ENCODE assay signal across 19 cellular contexts in the genomic region with DNA sequence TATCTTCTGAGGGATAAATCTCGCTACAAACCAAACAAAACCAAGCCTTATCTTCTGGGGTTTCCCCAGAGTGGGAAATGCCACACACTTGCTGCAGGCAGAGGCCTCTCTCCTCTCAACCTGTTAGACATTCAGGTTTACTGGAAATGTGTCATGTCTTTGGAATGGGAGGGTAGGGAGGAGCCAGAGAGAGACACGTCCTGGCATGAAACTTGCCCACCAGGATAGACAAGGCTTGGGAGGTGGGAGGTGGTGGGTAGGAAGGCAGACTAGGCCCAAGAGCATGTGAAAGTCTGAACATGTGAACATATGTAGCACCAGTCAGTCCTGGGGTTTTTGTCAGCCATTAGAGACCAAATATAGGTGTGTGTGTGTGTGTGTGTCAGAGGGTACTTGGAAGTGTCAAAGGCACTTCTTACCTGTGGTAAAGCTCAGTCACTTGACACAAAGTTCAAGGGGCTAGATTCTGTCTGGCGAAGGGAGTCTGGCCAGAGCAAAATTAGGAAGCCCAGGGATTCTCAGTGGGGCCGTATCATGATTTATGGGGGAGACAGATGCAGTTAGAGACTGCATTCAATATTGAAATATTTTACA. TPM values are rescaled to one million over a fixed set of nuclear protein-coding genes. Genes with fewer than 3 reads are reported as not detected.
DNase-seq lines count a peak whose midpoint lies in the region; ATAC-seq and TF ChIP-seq lines count a peak whose summit lies in the region.
"Had no signal": no experiment of that assay in that cellular context is flagged by ENCODE, and none has a peak within 500 bp of the region (broad histone marks: within the 10 kb centered on the region; RNA-seq: fewer than 3 reads in every experiment).

No MANE protein-coding gene starts in this region.

- H3K4me3 ChIP-seq in choroid plexus epithelial cell (ENCODE audit: low read depth, low read length), result no peak overlapping the region
- no peak overlapping the region for H3K4me3 ChIP-seq in lung
- H3K4me3 ChIP-seq: gastrocnemius medialis had no signal

- H3K4me1 Mint-ChIP-seq in natural killer cell, result no peaks in the 10 kb centered on the region

- H3K4me1 ChIP-seq in lung (ENCODE audit: control insufficient read depth in 2 of 2, insufficient read depth in 2 of 2, low read length in 2 of 2), result no peaks in the 10 kb centered on the region

- no peaks in the 10 kb centered on the region for H3K9me3 ChIP-seq in lung (ENCODE audit: control insufficient read depth in 2 of 2, insufficient read depth in 1 of 2, low read length in 1 of 2)
- H3K9me3 ChIP-seq: gastrocnemius medialis had no signal

- H3K9me3 Mint-ChIP-seq in natural killer cell, result no peaks in the 10 kb centered on the region
- H3K9me3 Mint-ChIP-seq: activated CD4-positive, alpha-beta T cell treated with anti-CD3 and anti-CD28 coated beads, Interleukin-2, amount 10 ng/mL, durations not matched to agents 7 days and 5 days; activated T-cell treated with anti-CD3 and anti-CD28 coated beads, Interleukin-2, amount 50 U/mL, for 4 hours; effector memory CD8-positive, alpha-beta T cell had no signal

- H3K27me3 Mint-ChIP-seq in natural killer cell (ENCODE audit: low read depth in 2 of 2), result peaks cover 6 to 14% of the 10 kb centered on the region in 2 donors

- peak; percentile 52 for DNase-seq in A172 (ENCODE audit: low spot score)
- DNase-seq in HT1080 (ENCODE audit: low read depth), result peak; percentile 69
- peak; percentile 30 for DNase-seq in choroid plexus epithelial cell (ENCODE audit: low read depth)
- no peak for DNase-seq in lung (ENCODE audit: low spot score)
- DNase-seq in HuH-7 (ENCODE audit: low spot score), result no peak
- no peak for DNase-seq in NCI-H774 (lab: John Stamatoyannopoulos, UW)
- DNase-seq in natural killer cell, result no peak
- DNase-seq: activated CD4-positive, alpha-beta T cell treated with anti-CD3 and anti-CD28 coated beads, Interleukin-2, amount 10 ng/mL, durations not matched to agents 7 days and 5 days; activated T-cell treated with anti-CD3 and anti-CD28 coated beads, Interleukin-2, amount 50 U/mL, for 4 hours; central memory CD4-positive, alpha-beta T cell; effector memory CD8-positive, alpha-beta T cell; gastrocnemius medialis; NCI-H1105; NK-92 treated with Interleukin-12 subunit alpha and Interleukin-12 subunit beta, amount 100 ng/mL, for 24 hours; SHP77 treated with DMSO at 0.1 percent for 48 hours had no signal

- H3K4me3 Mint-ChIP-seq in natural killer cell, result no peak overlapping the region
- H3K4me3 Mint-ChIP-seq: activated CD4-positive, alpha-beta T cell treated with anti-CD3 and anti-CD28 coated beads, Interleukin-2, amount 10 ng/mL, durations not matched to agents 7 days and 5 days; activated naive CD8-positive, alpha-beta T cell; activated T-cell treated with anti-CD3 and anti-CD28 coated beads, Interleukin-2, amount 50 U/mL, for 4 hours; effector memory CD8-positive, alpha-beta T cell had no signal

- ATAC-seq in lung (ENCODE audit: insufficient read depth, low FRiP score) (peak; percentile 44), GM21619 (IDR thresholded peaks at IDR 0.05; ENCODE audit: unreplicated experiment) (no peak), natural killer cell (no peak)
- ATAC-seq: activated T-cell treated with anti-CD3 and anti-CD28 coated beads, Interleukin-2, amount 50 U/mL, for 4 hours; effector memory CD8-positive, alpha-beta T cell; gastrocnemius medialis had no signal

- H3K27ac Mint-ChIP-seq in natural killer cell, result no peak overlapping the region
- H3K27ac Mint-ChIP-seq: activated CD4-positive, alpha-beta T cell treated with anti-CD3 and anti-CD28 coated beads, Interleukin-2, amount 10 ng/mL, durations not matched to agents 7 days and 5 days; activated naive CD8-positive, alpha-beta T cell; effector memory CD8-positive, alpha-beta T cell had no signal

- H3K36me3 Mint-ChIP-seq in natural killer cell, result no peaks in the 10 kb centered on the region

- no peaks in the 10 kb centered on the region for H3K36me3 ChIP-seq in lung (ENCODE audit: control insufficient read depth in 2 of 2, insufficient read depth in 2 of 2, low read length in 2 of 2)
- H3K36me3 ChIP-seq: gastrocnemius medialis had no signal

- no peak overlapping the region for H3K27ac ChIP-seq in lung (ENCODE audit: low read depth in 1 of 2, low read length in 1 of 2)
- H3K27ac ChIP-seq: gastrocnemius medialis had no signal

- WGBS in lung, 2 donors, result 65 to 80% methylated on average over 4 of the region's 4 CpGs

- no peaks in the 10 kb centered on the region for H3K27me3 ChIP-seq in lung (ENCODE audit: control insufficient read depth, insufficient read depth)
- H3K27me3 ChIP-seq: gastrocnemius medialis had no signal

- intact Hi-C loops in natural killer cell (cut with micrococcal nuclease), result no loop called here

- no peak for TF ChIP-seq CTCF in choroid plexus epithelial cell (conservative IDR thresholded peaks at IDR 0.05; ENCODE audit: low read depth, low read length)
- TF ChIP-seq CTCF in lung (IDR thresholded peaks at IDR 0.05; ENCODE audit: control extremely low read depth, extremely low read depth), result no peak
- no peak for TF ChIP-seq CTCF in natural killer cell (IDR thresholded peaks at IDR 0.05)

RNA-seq across cellular contexts. Expression of gene PIGC, which starts 32.4 kb away (rescaled TPM):
- 56.0 and 62.8 TPM in 2 replicates for total RNA-seq in A172 (2014; rRNA removed; shearing (Covaris generic))
- 21.5 and 21.9 TPM in 2 replicates for total RNA-seq in HT1080 (2014; rRNA removed; shearing (Covaris generic))
- 34.7 and 38.2 TPM in 2 replicates for polyA plus RNA-seq in HT1080 (2015; cell fraction: cytosol; rRNA removed)
- polyA plus RNA-seq in HT1080 (2015; cell fraction: nucleus; rRNA removed), result 27.3 and 29.2 TPM in 2 replicates
- 10 to 100 TPM; 17.9 to 26.1 TPM for total RNA-seq in lung
- 10 to 100 TPM; 20.0 to 21.8 TPM for polyA plus RNA-seq in lung
- total RNA-seq in natural killer cell, result 10 to 100 TPM; 27.9 to 35.7 (median 30.4) TPM

RNA-seq across cellular contexts. Expression of gene C1orf105, which starts 55.8 kb away (rescaled TPM):
- not detected in 2 replicates for total RNA-seq in A172 (2014; rRNA removed; shearing (Covaris generic))
- total RNA-seq in HT1080 (2014; rRNA removed; shearing (Covaris generic)), result not detected in 2 replicates
- polyA plus RNA-seq in HT1080 (2015; cell fraction: cytosol; rRNA removed), result not detected in 2 replicates
- polyA plus RNA-seq in HT1080 (2015; cell fraction: nucleus; rRNA removed), result not detected in 2 replicates
- total RNA-seq in lung (not detected), natural killer cell (not detected)
- polyA plus RNA-seq in lung, result not detected
- total RNA-seq: activated CD4-positive, alpha-beta T cell treated with anti-CD3 and anti-CD28 coated beads, Interleukin-2, amount 10 ng/mL, durations not matched to agents 7 days and 5 days; activated T-cell treated with anti-CD3 and anti-CD28 coated beads, Interleukin-2, amount 50 U/mL, for 4 hours; posterior vena cava; subcutaneous adipose tissue had no signal

RNA-seq across cellular contexts. Expression of gene SUCO, which starts 56.6 kb away (rescaled TPM):
- 27.8 and 31.4 TPM in 2 replicates for total RNA-seq in A172 (2014; rRNA removed; shearing (Covaris generic))
- 14.0 and 16.2 TPM in 2 replicates for total RNA-seq in HT1080 (2014; rRNA removed; shearing (Covaris generic))
- 18.9 and 23.6 TPM in 2 replicates for polyA plus RNA-seq in HT1080 (2015; cell fraction: cytosol; rRNA removed)
- 31.6 and 34.9 TPM in 2 replicates for polyA plus RNA-seq in HT1080 (2015; cell fraction: nucleus; rRNA removed)
- total RNA-seq in lung (10 to 100 TPM; 32.3 to 86.8 TPM), natural killer cell (10 to 100 TPM; 86.0 to 97.5 (median 96.0) TPM)
- 10 to 100 TPM; 10.2 to 11.7 TPM for polyA plus RNA-seq in lung

Comparison
In these comparisons a context has a peak if more than half of its experiments do, and no peak if none do; other contexts are left out.
1. DNase-seq: peak in A172 (single experiment), HT1080 (single experiment) and choroid plexus epithelial cell (single experiment); none in lung (single experiment), HuH-7 (single experiment), NCI-H774 (single experiment) and natural killer cell (single experiment).